8 cellular contexts compared by ENCODE assay signal in the genomic region with DNA sequence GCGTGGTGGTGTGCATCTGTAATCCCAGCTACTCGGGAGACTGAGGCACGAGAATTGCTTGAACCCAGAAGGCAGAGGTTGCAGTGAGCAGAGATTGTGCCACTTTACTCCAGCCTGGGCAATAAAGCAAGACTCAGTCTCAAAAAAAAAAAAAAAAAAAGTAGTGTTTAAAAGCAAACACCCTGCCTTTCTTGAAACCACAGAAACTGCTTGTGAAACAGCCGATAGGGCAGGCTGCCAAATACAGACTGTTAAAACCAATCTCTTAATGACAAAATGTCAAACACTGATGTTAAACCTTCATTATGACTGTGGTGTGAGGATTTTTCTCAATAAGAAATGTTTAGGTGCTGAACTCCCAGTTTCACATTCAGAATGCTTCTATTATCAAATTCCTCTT. TPM values are rescaled to one million over a fixed set of nuclear protein-coding genes. Genes with fewer than 3 reads are reported as not detected.
A peak's percentile ranks its signal among the peaks of the same experiment; 100 is the strongest.
DNase-seq lines count a peak whose midpoint lies in the region; ATAC-seq and TF ChIP-seq lines count a peak whose summit lies in the region.

No MANE protein-coding gene starts in this region.

- H3K4me3 ChIP-seq in HEK293 (ENCODE audit: low read depth, low read length) = no peak overlapping the region
- no peak overlapping the region for H3K4me3 ChIP-seq in mucosa of descending colon
- H3K4me3 ChIP-seq in testis = no peak overlapping the region

- CTCF ChIA-PET in HEK293 (lab: Yijun Ruan, JAX) = interaction anchor here (0.7 to 1.5 kb wide), 5 partner anchors 10 to 80 kb away, joined by 3 to 4 read pairs (median 3); no protein-coding TSS in a partner anchor

- intact Hi-C loops in mucosa of descending colon (cut with DNase I, micrococcal nuclease) (no loop called here), testis (cut with DNase I; ENCODE audit: low total_unique reads) (no loop called here)

- no peaks in the 10 kb centered on the region for H3K27me3 ChIP-seq in testis

- peak; percentile 30 for DNase-seq in Daoy (ENCODE audit: low read depth)
- DNase-seq in SIG-M5 treated with dmso at 0.1 percent for 504 hours (lab: John Stamatoyannopoulos, UW; ENCODE audit: unreplicated experiment) = peak; percentile 40
- peak; percentile 83 for DNase-seq in activated naive CD4-positive, alpha-beta T cell treated with Interleukin-2 at 50 U/mL for 16 hours
- peak; percentile 46 to 91 (median 47) for DNase-seq in mucosa of descending colon
- peak; percentile 50 for DNase-seq in testis
- no peak for DNase-seq in NCI-H1048 (lab: John Stamatoyannopoulos, UW)
- no peak for DNase-seq in SHP77 (lab: John Stamatoyannopoulos, UW)

- TF ChIP-seq CTCF in HEK293 (tag by site-specific recombination; IDR thresholded peaks at IDR 0.05) = no peak
- no peak for TF ChIP-seq CTCF in mucosa of descending colon (IDR thresholded peaks at IDR 0.05)
- no peak for TF ChIP-seq CTCF in testis (IDR thresholded peaks at IDR 0.05)

- H3K9me3 ChIP-seq in HEK293 (ENCODE audit: control insufficient read depth, insufficient read depth, low read depth, low read length) (no peaks in the 10 kb centered on the region), mucosa of descending colon (no peaks in the 10 kb centered on the region), testis (no peaks in the 10 kb centered on the region)

- ATAC-seq in mucosa of descending colon = peak; percentile 43

- TF ChIP-seq POLR2A in testis (IDR thresholded peaks at IDR 0.05) = no peak

- peaks cover 0 to 6% of the 10 kb centered on the region in 2 experiments; a peak in 1 of 3 replicates for H3K36me3 ChIP-seq in HEK293 (ENCODE audit: control insufficient read depth in 2 of 2, insufficient read depth in 1 of 2, low read length in 2 of 2)
- H3K36me3 ChIP-seq in mucosa of descending colon (ENCODE audit: low read depth) = no peaks in the 10 kb centered on the region
- no peaks in the 10 kb centered on the region for H3K36me3 ChIP-seq in testis (ENCODE audit: low read depth, missing control alignments)

- POLR2A ChIA-PET in HEK293 (lab: Yijun Ruan, JAX) = no interaction called here

- 69 to 74% methylated on average over 4 of the region's 4 CpGs for WGBS in testis, 2 donors

- no peak overlapping the region for H3K27ac ChIP-seq in HEK293 (ENCODE audit: extremely low read depth, low read depth, low read length)
- no peak overlapping the region for H3K27ac ChIP-seq in testis

- H3K4me1 ChIP-seq in HEK293 (ENCODE audit: control insufficient read depth, insufficient read depth, low read length) (peaks cover 20% of the 10 kb centered on the region), mucosa of descending colon (ENCODE audit: low read depth) (peaks cover 75% of the 10 kb centered on the region), testis (peaks cover 16% of the 10 kb centered on the region)

TF ChIP-seq in HEK293, 187 proteins besides CTCF, POLR2A, EP300 and RAD21 (continues in another document):
- TF ChIP-seq ZNF121 (tag by site-specific recombination; IDR thresholded peaks at IDR 0.05) (0 out of 2 replicates have a peak, but pooled peaks have one; percentile 47), FEZF1 (tag by site-specific recombination; IDR thresholded peaks at IDR 0.05) (peak; percentile 70), KLF16 (tag by site-specific recombination; IDR thresholded peaks at IDR 0.05) (no peak), SP7 (tag by site-specific recombination; IDR thresholded peaks at IDR 0.05) (no peak), OSR2 (tag by site-specific recombination; IDR thresholded peaks at IDR 0.05) (peak; percentile 39), ZNF114 (tag by site-specific recombination; IDR thresholded peaks at IDR 0.05) (no peak), ZNF571 (tag by site-specific recombination; IDR thresholded peaks at IDR 0.05) (no peak), ZNF202 (tag by site-specific recombination; IDR thresholded peaks at IDR 0.05; ENCODE audit: borderline replicate concordance) (no peak), ZNF658 (tag by site-specific recombination; IDR thresholded peaks at IDR 0.05) (no peak), ZNF837 (tag by site-specific recombination; IDR thresholded peaks at IDR 0.05) (no peak), ZNF626 (tag by site-specific recombination; IDR thresholded peaks at IDR 0.05) (no peak), ZSCAN23 (tag by site-specific recombination; IDR thresholded peaks at IDR 0.05) (no peak), ZNF529 (tag by site-specific recombination; IDR thresholded peaks at IDR 0.05; ENCODE audit: insufficient replicate concordance) (no peak)
- TF ChIP-seq, protein P1, sequence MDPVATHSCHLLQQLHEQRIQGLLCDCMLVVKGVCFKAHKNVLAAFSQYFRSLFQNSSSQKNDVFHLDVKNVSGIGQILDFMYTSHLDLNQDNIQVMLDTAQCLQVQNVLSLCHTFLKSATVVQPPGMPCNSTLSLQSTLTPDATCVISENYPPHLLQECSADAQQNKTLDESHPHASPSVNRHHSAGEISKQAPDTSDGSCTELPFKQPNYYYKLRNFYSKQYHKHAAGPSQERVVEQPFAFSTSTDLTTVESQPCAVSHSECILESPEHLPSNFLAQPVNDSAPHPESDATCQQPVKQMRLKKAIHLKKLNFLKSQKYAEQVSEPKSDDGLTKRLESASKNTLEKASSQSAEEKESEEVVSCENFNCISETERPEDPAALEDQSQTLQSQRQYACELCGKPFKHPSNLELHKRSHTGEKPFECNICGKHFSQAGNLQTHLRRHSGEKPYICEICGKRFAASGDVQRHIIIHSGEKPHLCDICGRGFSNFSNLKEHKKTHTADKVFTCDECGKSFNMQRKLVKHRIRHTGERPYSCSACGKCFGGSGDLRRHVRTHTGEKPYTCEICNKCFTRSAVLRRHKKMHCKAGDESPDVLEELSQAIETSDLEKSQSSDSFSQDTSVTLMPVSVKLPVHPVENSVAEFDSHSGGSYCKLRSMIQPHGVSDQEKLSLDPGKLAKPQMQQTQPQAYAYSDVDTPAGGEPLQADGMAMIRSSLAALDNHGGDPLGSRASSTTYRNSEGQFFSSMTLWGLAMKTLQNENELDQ (tag by site-specific recombination; IDR thresholded peaks at IDR 0.05; ENCODE audit: low read depth) = no peak
- TF ChIP-seq, protein P2, sequence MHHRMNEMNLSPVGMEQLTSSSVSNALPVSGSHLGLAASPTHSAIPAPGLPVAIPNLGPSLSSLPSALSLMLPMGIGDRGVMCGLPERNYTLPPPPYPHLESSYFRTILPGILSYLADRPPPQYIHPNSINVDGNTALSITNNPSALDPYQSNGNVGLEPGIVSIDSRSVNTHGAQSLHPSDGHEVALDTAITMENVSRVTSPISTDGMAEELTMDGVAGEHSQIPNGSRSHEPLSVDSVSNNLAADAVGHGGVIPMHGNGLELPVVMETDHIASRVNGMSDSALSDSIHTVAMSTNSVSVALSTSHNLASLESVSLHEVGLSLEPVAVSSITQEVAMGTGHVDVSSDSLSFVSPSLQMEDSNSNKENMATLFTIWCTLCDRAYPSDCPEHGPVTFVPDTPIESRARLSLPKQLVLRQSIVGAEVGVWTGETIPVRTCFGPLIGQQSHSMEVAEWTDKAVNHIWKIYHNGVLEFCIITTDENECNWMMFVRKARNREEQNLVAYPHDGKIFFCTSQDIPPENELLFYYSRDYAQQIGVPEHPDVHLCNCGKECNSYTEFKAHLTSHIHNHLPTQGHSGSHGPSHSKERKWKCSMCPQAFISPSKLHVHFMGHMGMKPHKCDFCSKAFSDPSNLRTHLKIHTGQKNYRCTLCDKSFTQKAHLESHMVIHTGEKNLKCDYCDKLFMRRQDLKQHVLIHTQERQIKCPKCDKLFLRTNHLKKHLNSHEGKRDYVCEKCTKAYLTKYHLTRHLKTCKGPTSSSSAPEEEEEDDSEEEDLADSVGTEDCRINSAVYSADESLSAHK (tag by site-specific recombination; IDR thresholded peaks at IDR 0.05) = peak; percentile 97
- TF ChIP-seq, protein P3, sequence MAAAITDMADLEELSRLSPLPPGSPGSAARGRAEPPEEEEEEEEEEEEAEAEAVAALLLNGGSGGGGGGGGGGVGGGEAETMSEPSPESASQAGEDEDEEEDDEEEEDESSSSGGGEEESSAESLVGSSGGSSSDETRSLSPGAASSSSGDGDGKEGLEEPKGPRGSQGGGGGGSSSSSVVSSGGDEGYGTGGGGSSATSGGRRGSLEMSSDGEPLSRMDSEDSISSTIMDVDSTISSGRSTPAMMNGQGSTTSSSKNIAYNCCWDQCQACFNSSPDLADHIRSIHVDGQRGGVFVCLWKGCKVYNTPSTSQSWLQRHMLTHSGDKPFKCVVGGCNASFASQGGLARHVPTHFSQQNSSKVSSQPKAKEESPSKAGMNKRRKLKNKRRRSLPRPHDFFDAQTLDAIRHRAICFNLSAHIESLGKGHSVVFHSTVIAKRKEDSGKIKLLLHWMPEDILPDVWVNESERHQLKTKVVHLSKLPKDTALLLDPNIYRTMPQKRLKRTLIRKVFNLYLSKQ (tag by site-specific recombination; IDR thresholded peaks at IDR 0.05; ENCODE audit: borderline replicate concordance) = no peak
- TF ChIP-seq, protein P4, sequence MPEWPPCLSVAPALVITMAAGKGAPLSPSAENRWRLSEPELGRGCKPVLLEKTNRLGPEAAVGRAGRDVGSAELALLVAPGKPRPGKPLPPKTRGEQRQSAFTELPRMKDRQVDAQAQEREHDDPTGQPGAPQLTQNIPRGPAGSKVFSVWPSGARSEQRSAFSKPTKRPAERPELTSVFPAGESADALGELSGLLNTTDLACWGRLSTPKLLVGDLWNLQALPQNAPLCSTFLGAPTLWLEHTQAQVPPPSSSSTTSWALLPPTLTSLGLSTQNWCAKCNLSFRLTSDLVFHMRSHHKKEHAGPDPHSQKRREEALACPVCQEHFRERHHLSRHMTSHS (tag by site-specific recombination; IDR thresholded peaks at IDR 0.05) = no peak

RNA-seq across cellular contexts. Expression of gene MARK2, which starts 27.3 kb away (rescaled TPM):
- 11.4 and 12.5 TPM in 2 replicates for total RNA-seq in Daoy (2014; rRNA removed; shearing (Covaris generic))
- total RNA-seq in mucosa of descending colon (100 to 1,000 TPM in 1 of 3 donors, 10 to 100 TPM in 2; 71.9 to 111 (median 94.5) TPM), testis (10 to 100 TPM; 51.7 to 52.8 TPM)
- 24.7 TPM for polyA plus RNA-seq in testis (ENCODE audit: insufficient read depth, low read depth, low replicate concordance)

RNA-seq across cellular contexts. Expression of gene RCOR2, which starts 50.8 kb away (rescaled TPM):
- 0.36 and 0.80 TPM in 2 replicates for total RNA-seq in Daoy (2014; rRNA removed; shearing (Covaris generic))
- total RNA-seq in mucosa of descending colon (1 to 10 TPM; 1.2 to 3.7 (median 1.6) TPM), testis (1 to 10 TPM; 3.9 to 6.3 TPM)
- 7.9 TPM for polyA plus RNA-seq in testis (ENCODE audit: insufficient read depth, low read depth, low replicate concordance)

RNA-seq across cellular contexts. Expression of gene SPINDOC, which starts 53.0 kb away (rescaled TPM):
- total RNA-seq in Daoy (2014; rRNA removed; shearing (Covaris generic)) = 34.6 and 41.0 TPM in 2 replicates
- total RNA-seq in mucosa of descending colon (10 to 100 TPM in 1 of 3 donors, 1 to 10 TPM in 2; 5.8 to 22.3 (median 7.0) TPM), testis (10 to 100 TPM; 38.6 to 45.1 TPM)
- 71.6 TPM for polyA plus RNA-seq in testis (ENCODE audit: insufficient read depth, low read depth, low replicate concordance)

Comparison
In these comparisons a context has a peak if more than half of its experiments do, and no peak if none do; other contexts are left out.
1. DNase-seq: peak in Daoy (single experiment), SIG-M5 treated with dmso at 0.1 percent for 504 hours (single experiment), activated naive CD4-positive, alpha-beta T cell treated with Interleukin-2 at 50 U/mL for 16 hours (single experiment), mucosa of descending colon (3 of 3) and testis (single experiment); none in NCI-H1048 (single experiment) and SHP77 (0 of 2).